14 cellular contexts compared by ENCODE assay signal in the genomic region with DNA sequence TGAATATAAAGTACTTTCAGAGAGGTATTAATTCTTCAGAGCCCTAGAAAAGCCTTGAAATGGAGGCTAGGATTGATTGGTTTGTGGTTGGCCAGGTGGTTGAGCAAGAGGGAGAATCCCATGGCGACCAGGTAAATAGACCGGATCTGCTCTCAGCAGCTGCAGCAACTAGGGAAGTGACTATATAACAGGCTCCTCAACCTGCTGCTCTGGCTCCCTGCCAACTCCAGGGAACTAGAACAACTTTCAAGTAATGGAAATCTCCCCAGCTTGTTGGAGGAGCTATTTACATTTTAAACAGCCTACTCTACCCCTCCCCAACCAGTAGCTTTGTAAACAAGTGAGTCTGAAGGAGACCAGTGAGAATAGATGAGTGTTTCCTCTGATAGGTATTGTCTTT.
DNase-seq lines count a peak whose midpoint lies in the region; ATAC-seq and TF ChIP-seq lines count a peak whose summit lies in the region.
"Had no signal": no experiment of that assay in that cellular context is flagged by ENCODE, and none has a peak within 500 bp of the region (broad histone marks: within the 10 kb centered on the region; RNA-seq: fewer than 3 reads in every experiment).

No MANE protein-coding gene starts in this region.

- H3K27ac ChIP-seq in vagina, result no peak overlapping the region
- H3K27ac ChIP-seq: uterus had no signal

- no peak overlapping the region for H3K4me3 Mint-ChIP-seq in osteocyte (ENCODE audit: unreplicated experiment)

- H3K36me3 Mint-ChIP-seq in osteocyte (ENCODE audit: unreplicated experiment), result no peaks in the 10 kb centered on the region

- intact Hi-C loops in vagina (cut with DNase I), result no loop called here

- peaks cover 9% of the 10 kb centered on the region for H3K9me3 Mint-ChIP-seq in osteocyte (ENCODE audit: unreplicated experiment)

- H3K4me1 ChIP-seq in BE2C (no peaks in the 10 kb centered on the region), vagina (no peaks in the 10 kb centered on the region)
- H3K4me1 ChIP-seq: uterus had no signal

- TF ChIP-seq POLR2A in vagina (IDR thresholded peaks at IDR 0.05), result no peak

- H3K4me1 Mint-ChIP-seq in osteocyte (ENCODE audit: unreplicated experiment), result no peaks in the 10 kb centered on the region

- TF ChIP-seq CTCF in BE2C (IDR thresholded peaks at IDR 0.05; ENCODE audit: low read depth, low read length) (no peak), LNCaP clone FGC (IDR thresholded peaks at IDR 0.05; ENCODE audit: control insufficient read depth, extremely low read depth, insufficient read depth) (no peak), vagina (IDR thresholded peaks at IDR 0.05) (no peak), osteocyte (IDR thresholded peaks at IDR 0.05) (no peak)

- H3K9me3 ChIP-seq in BE2C (no peaks in the 10 kb centered on the region), vagina (no peaks in the 10 kb centered on the region)
- H3K9me3 ChIP-seq: uterus had no signal

- no peak overlapping the region for H3K4me3 ChIP-seq in BE2C (ENCODE audit: low read depth, low read length)
- H3K4me3 ChIP-seq in LNCaP clone FGC (ENCODE audit: low read depth, low read length), result no peak overlapping the region
- H3K4me3 ChIP-seq in vagina, result no peak overlapping the region
- H3K4me3 ChIP-seq: uterus had no signal

- H3K27me3 ChIP-seq in BE2C (no peaks in the 10 kb centered on the region), vagina (no peaks in the 10 kb centered on the region)
- H3K27me3 ChIP-seq: uterus had no signal

- no peaks in the 10 kb centered on the region for H3K27me3 Mint-ChIP-seq in osteocyte (ENCODE audit: unreplicated experiment)

- H3K36me3 ChIP-seq in BE2C, result no peaks in the 10 kb centered on the region
- H3K36me3 ChIP-seq in vagina, result no peaks in the 10 kb centered on the region
- H3K36me3 ChIP-seq: uterus had no signal

- ATAC-seq in HG02759 (IDR thresholded peaks at IDR 0.05; ENCODE audit: unreplicated experiment), result no peak

- DNase-seq in BE2C (peak; percentile 69), LNCaP clone FGC (ENCODE audit: low read depth) (peak; percentile 84), NCI-H524 (lab: John Stamatoyannopoulos, UW) (peak; percentile 41 to 87), glomerular visceral epithelial cell (ENCODE audit: extremely low spot score) (peak; percentile 24), vagina (ENCODE audit: extremely low spot score in 2 of 2) (no peak), osteocyte (ENCODE audit: extremely low spot score, unreplicated experiment) (no peak)
- DNase-seq in activated CD4-positive, alpha-beta T cell treated with anti-CD3 and anti-CD28 coated beads for 48 hours, result no peak
- DNase-seq: activated CD4-positive, alpha-beta T cell treated with anti-CD3 and anti-CD28 coated beads, Interleukin-2, amount 50 U/mL, for 1 hour; activated naive CD4-positive, alpha-beta T cell treated with anti-CD3 and anti-CD28 coated beads, Interleukin-2, amount 50 U/mL, for 16 hours; cortex of kidney; GOT3; NCI-H1930; uterus had no signal

- no peak overlapping the region for H3K27ac Mint-ChIP-seq in osteocyte (ENCODE audit: unreplicated experiment)

Comparison
In these comparisons a context has a peak if more than half of its experiments do, and no peak if none do; other contexts are left out.
1. DNase-seq: peak in BE2C (single experiment), LNCaP clone FGC (single experiment), NCI-H524 (2 of 2) and glomerular visceral epithelial cell (single experiment); none in vagina (0 of 2), osteocyte (single experiment) and activated CD4-positive, alpha-beta T cell treated with anti-CD3 and anti-CD28 coated beads for 48 hours (single experiment).